9 cellular contexts compared by ENCODE assay signal in genomic region chr5:38497946-38498345, GRCh38. TPM values are rescaled to one million over a fixed set of nuclear protein-coding genes. Genes with fewer than 3 reads are reported as not detected.
DNase-seq lines count a peak whose midpoint lies in the region; ATAC-seq and TF ChIP-seq lines count a peak whose summit lies in the region.
"Had no signal": no experiment of that assay in that cellular context is flagged by ENCODE, and none has a peak within 500 bp of the region (broad histone marks: within the 10 kb centered on the region; RNA-seq: fewer than 3 reads in every experiment).

No MANE protein-coding gene starts in this region.

- no peaks in the 10 kb centered on the region for H3K36me3 ChIP-seq in Caco-2 (ENCODE audit: control insufficient read depth, insufficient read depth, low read length)
- peaks cover under 1% of the 10 kb centered on the region for H3K36me3 ChIP-seq in mesendoderm (ENCODE audit: control insufficient read depth, insufficient read depth, low read length)
- H3K36me3 ChIP-seq in Karpas-422 (ENCODE audit: insufficient read depth, low read length) = no peaks in the 10 kb centered on the region
- peaks cover 0 to 31% of the 10 kb centered on the region in 2 donors for H3K36me3 ChIP-seq in adrenal gland (replicated peaks in 1 of 2)

- no peaks in the 10 kb centered on the region for H3K9me2 ChIP-seq in Karpas-422 (replicated peaks; ENCODE audit: insufficient read depth, low read length)

- H2AK5ac ChIP-seq in mesendoderm (ENCODE audit: low read length) = no peak overlapping the region

- no TSS peak for BruUV-seq in Caco-2 (replicated peaks; lab: Mats Ljungman, UMichigan)

- no peak overlapping the region for H3K23ac ChIP-seq in mesendoderm (ENCODE audit: low read length)

- no peaks in the 10 kb centered on the region for H3K27me3 ChIP-seq in Caco-2 (replicated peaks; ENCODE audit: control insufficient read depth, insufficient read depth, low read length)
- no peaks in the 10 kb centered on the region for H3K27me3 ChIP-seq in mesendoderm (ENCODE audit: insufficient read depth, low read length, poor library complexity)
- no peaks in the 10 kb centered on the region for H3K27me3 ChIP-seq in Karpas-422 (ENCODE audit: low read length)
- H3K27me3 ChIP-seq in adrenal gland = no peaks in the 10 kb centered on the region

- H2BK15ac ChIP-seq in mesendoderm (replicated peaks; ENCODE audit: low read depth) = no peak overlapping the region

- CTCF ChIA-PET in Caco-2 (lab: Charles Lee) = interaction anchor here (0.6 to 1.5 kb wide), 4 partner anchors 56 to 312 kb away, joined by 3 to 7 read pairs (median 4); no protein-coding TSS in a partner anchor

- H4K8ac ChIP-seq in mesendoderm (ENCODE audit: low read depth, low read length) = no peak overlapping the region

- H3K9me3 ChIP-seq in Caco-2 (no peaks in the 10 kb centered on the region), Karpas-422 (ENCODE audit: low read length) (no peaks in the 10 kb centered on the region), adrenal gland (replicated peaks in 1 of 3) (no peaks in the 10 kb centered on the region)

- H4K5ac ChIP-seq in mesendoderm (ENCODE audit: low read length) = no peak overlapping the region

- H3K4me1 Mint-ChIP-seq in Caco-2 (ENCODE audit: low read depth, unreplicated experiment) = peaks cover 6% of the 10 kb centered on the region
- H3K4me1 Mint-ChIP-seq in activated naive CD8-positive, alpha-beta T cell treated with anti-CD3 and anti-CD28 coated beads, Interleukin-2, amount 50 U/mL, for 24 hours = no peaks in the 10 kb centered on the region

- H3K27ac ChIP-seq in mesendoderm (ENCODE audit: low read depth, low read length) (no peak overlapping the region), Karpas-422 (ENCODE audit: low read length) (no peak overlapping the region), adrenal gland (no peak overlapping the region)

- H3K4me3 Mint-ChIP-seq in Caco-2 (ENCODE audit: unreplicated experiment) = no peak overlapping the region
- no peak overlapping the region for H3K4me3 Mint-ChIP-seq in activated naive CD8-positive, alpha-beta T cell treated with anti-CD3 and anti-CD28 coated beads, Interleukin-2, amount 50 U/mL, for 24 hours

- H3K79me2 ChIP-seq in mesendoderm (ENCODE audit: control insufficient read depth, insufficient read depth, low read length) = no peaks in the 10 kb centered on the region
- no peaks in the 10 kb centered on the region for H3K79me2 ChIP-seq in Karpas-422 (ENCODE audit: low read length)

- no peak overlapping the region for H2BK120ac ChIP-seq in mesendoderm (ENCODE audit: low read depth, low read length)

- WGBS in mesendoderm (ENCODE audit: extremely low coverage, insufficient coverage, low lambda C conversion rate) = no CpG with 5 or more reads among the region's 2 CpGs
- 71 to 91% (median 83%) methylated on average over 2 of the region's 2 CpGs for WGBS in adrenal gland, 4 donors

- H3K79me1 ChIP-seq in mesendoderm (ENCODE audit: low read length) = no peaks in the 10 kb centered on the region

- H3K56ac ChIP-seq in mesendoderm (ENCODE audit: low read length) = no peak overlapping the region

- no peak overlapping the region for H3K4ac ChIP-seq in mesendoderm (ENCODE audit: low read depth, low read length)

- POLR2A ChIA-PET in Caco-2 (lab: Charles Lee) = no interaction called here

- no peak overlapping the region for H2BK5ac ChIP-seq in mesendoderm (ENCODE audit: low read length)

- intact Hi-C loops in Caco-2 (cut with micrococcal nuclease; ENCODE audit: unreplicated experiment) (loop anchor here (1.0 to 10.0 kb wide), 5 partner anchors 53 to 311 kb away; no protein-coding TSS in a partner anchor), adrenal gland (cut with DNase I) (no loop called here)

- no peak overlapping the region for H3K27ac Mint-ChIP-seq in Caco-2 (ENCODE audit: unreplicated experiment)
- no peak overlapping the region for H3K27ac Mint-ChIP-seq in activated naive CD8-positive, alpha-beta T cell treated with anti-CD3 and anti-CD28 coated beads, Interleukin-2, amount 50 U/mL, for 24 hours

- H4K20me1 ChIP-seq in Karpas-422 (ENCODE audit: insufficient read depth, low read depth, low read length) = no peaks in the 10 kb centered on the region

- H3K9me3 Mint-ChIP-seq in Caco-2 (ENCODE audit: unreplicated experiment) = no peaks in the 10 kb centered on the region
- no peaks in the 10 kb centered on the region for H3K9me3 Mint-ChIP-seq in activated naive CD8-positive, alpha-beta T cell treated with anti-CD3 and anti-CD28 coated beads, Interleukin-2, amount 50 U/mL, for 24 hours

- H3K9ac ChIP-seq in mesendoderm (ENCODE audit: low read length) = no peak overlapping the region
- H3K9ac ChIP-seq in Karpas-422 (ENCODE audit: low read length) = no peak overlapping the region

- H3K4me1 ChIP-seq in Caco-2 (peaks cover 7% of the 10 kb centered on the region; the same call in 1 of the 2 replicates), mesendoderm (ENCODE audit: control insufficient read depth, low read depth, low read length) (no peaks in the 10 kb centered on the region), Karpas-422 (ENCODE audit: low read length) (no peaks in the 10 kb centered on the region), adrenal gland (replicated peaks in 1 of 2) (no peaks in the 10 kb centered on the region)

- no peaks in the 10 kb centered on the region for H3K36me3 Mint-ChIP-seq in Caco-2 (ENCODE audit: insufficient read depth, unreplicated experiment)
- no peaks in the 10 kb centered on the region for H3K36me3 Mint-ChIP-seq in activated naive CD8-positive, alpha-beta T cell treated with anti-CD3 and anti-CD28 coated beads, Interleukin-2, amount 50 U/mL, for 24 hours (ENCODE audit: low read depth)

- DNase-seq in Caco-2 = peak in 1 of 2 experiments; percentile 35
- DNase-seq in HuH-7 (ENCODE audit: low spot score) = peak; percentile 21
- DNase-seq in cerebellar cortex (ENCODE audit: low spot score) = peak; percentile 6
- DNase-seq in mesendoderm = peak; percentile 67
- DNase-seq in Karpas-422 = no peak
- DNase-seq in activated naive CD8-positive, alpha-beta T cell treated with anti-CD3 and anti-CD28 coated beads, Interleukin-2, amount 50 U/mL, for 24 hours = no peak
- no peak for DNase-seq in adrenal gland
- DNase-seq in RPMI8226 = no peak
- DNase-seq: occipital lobe had no signal

- ATAC-seq in activated naive CD8-positive, alpha-beta T cell treated with anti-CD3 and anti-CD28 coated beads, Interleukin-2, amount 50 U/mL, for 24 hours = no peak

- H3K4me3 ChIP-seq in Caco-2 (ENCODE audit: low read depth, low read length) (no peak overlapping the region), mesendoderm (ENCODE audit: low read length) (no peak overlapping the region), Karpas-422 (ENCODE audit: low read length) (no peak overlapping the region), adrenal gland (no peak overlapping the region)

- no peaks in the 10 kb centered on the region for H3K27me3 Mint-ChIP-seq in Caco-2 (ENCODE audit: insufficient read depth, unreplicated experiment)
- H3K27me3 Mint-ChIP-seq in activated naive CD8-positive, alpha-beta T cell treated with anti-CD3 and anti-CD28 coated beads, Interleukin-2, amount 50 U/mL, for 24 hours = peaks cover 9% of the 10 kb centered on the region

- no peak for TF ChIP-seq POLR2A in adrenal gland (IDR thresholded peaks at IDR 0.05)

- TF ChIP-seq CTCF in Caco-2 (IDR thresholded peaks at IDR 0.05; ENCODE audit: insufficient read depth in 1 of 2, low read depth in 1 of 2, low read length in 1 of 2, severe bottlenecking in 1 of 2, unreplicated experiment in 1 of 2) = peak; percentile 11 to 52
- peak in 1 of 6 experiments; percentile 12 for TF ChIP-seq CTCF in adrenal gland (IDR thresholded peaks at IDR 0.05)

- H3K4me2 ChIP-seq in mesendoderm (ENCODE audit: low read length) (no peak overlapping the region), Karpas-422 (ENCODE audit: low read depth, low read length, poor library complexity, severe bottlenecking) (no peak overlapping the region)

- H3K18ac ChIP-seq in mesendoderm (ENCODE audit: low read length) = no peak overlapping the region

- H2AFZ ChIP-seq in Karpas-422 (ENCODE audit: low read length) = no peak overlapping the region

RNA-seq across cellular contexts. Expression of gene LIFR, which starts 58.5 kb away (rescaled TPM):
- total RNA-seq in Caco-2 (2022) = 4.8 and 5.1 TPM in 2 replicates
- 5.4 TPM for polyA plus RNA-seq in mesendoderm (2013, experiment 1 of 2)
- polyA plus RNA-seq in mesendoderm (2013, experiment 2 of 2) = 5.0 TPM
- not detected in 2 replicates for total RNA-seq in Karpas-422 (2014; rRNA removed; shearing (Covaris generic); ENCODE audit: low replicate concordance)
- 100 to 1,000 TPM in 3 of 8 donors, 10 to 100 TPM in 5; 43.2 to 118 (median 68.0) TPM for total RNA-seq in adrenal gland
- 10 to 100 TPM in 2 of 3 donors, 1 to 10 TPM in 1; 9.2 to 18.3 (median 10.2) TPM for polyA plus RNA-seq in adrenal gland

Comparison
In these comparisons a context has a peak if more than half of its experiments do, and no peak if none do; other contexts are left out.
1. DNase-seq: peak in HuH-7 (single experiment), cerebellar cortex (single experiment) and mesendoderm (single experiment); none in Karpas-422 (single experiment), activated naive CD8-positive, alpha-beta T cell treated with anti-CD3 and anti-CD28 coated beads, Interleukin-2, amount 50 U/mL, for 24 hours (single experiment), adrenal gland (0 of 7) and RPMI8226 (single experiment).